Comparison of ENCODE assay signal across 8 cellular contexts in genomic region chr7:361680-362415, GRCh38.
A peak's percentile ranks its signal among the peaks of the same experiment; 100 is the strongest.
DNase-seq lines count a peak whose midpoint lies in the region; ATAC-seq and TF ChIP-seq lines count a peak whose summit lies in the region.

No MANE protein-coding gene starts in this region.

- intact Hi-C loops in activated naive CD4-positive, alpha-beta T cell treated with anti-CD3 and anti-CD28 coated beads for 36 hours (cut with micrococcal nuclease), result loop anchor here (2.0 to 5.0 kb wide), 5 partner anchors 215 to 515 kb away; partner anchors contain the start of genes GET4 and SUN1

- TF ChIP-seq EP300 in suprapubic skin (IDR thresholded peaks at IDR 0.05), result no peak

- TF ChIP-seq CTCF in suprapubic skin (IDR thresholded peaks at IDR 0.05), result no peak

- H3K27me3 ChIP-seq in suprapubic skin, result peaks cover 27% of the 10 kb centered on the region

- no peak for TF ChIP-seq POLR2A in suprapubic skin (IDR thresholded peaks at IDR 0.05)

- peaks cover 2% of the 10 kb centered on the region for H3K36me3 Mint-ChIP-seq in activated naive CD4-positive, alpha-beta T cell treated with anti-CD3 and anti-CD28 coated beads for 36 hours (ENCODE audit: low read depth)
- H3K36me3 Mint-ChIP-seq in activated naive CD8-positive, alpha-beta T cell, result peaks cover 3% of the 10 kb centered on the region

- no peaks in the 10 kb centered on the region for H3K36me3 ChIP-seq in suprapubic skin

- H3K9me3 ChIP-seq in suprapubic skin, result no peaks in the 10 kb centered on the region

- H3K27ac Mint-ChIP-seq in activated naive CD4-positive, alpha-beta T cell treated with anti-CD3 and anti-CD28 coated beads for 36 hours, result peak overlapping the region; percentile 79
- H3K27ac Mint-ChIP-seq in activated naive CD8-positive, alpha-beta T cell, result peak overlapping the region; percentile 95

- WGBS in suprapubic skin, result 78% methylated on average over 18 of the region's 18 CpGs

- DNase-seq in activated naive CD4-positive, alpha-beta T cell treated with anti-CD3 and anti-CD28 coated beads for 36 hours, result no peak
- no peak for DNase-seq in activated naive CD4-positive, alpha-beta T cell treated with Interleukin-2 at 50 U/mL for 16 hours
- DNase-seq in left kidney (ENCODE audit: low read depth, low spot score), result peak; percentile 86
- no peak for DNase-seq in suprapubic skin (ENCODE audit: low spot score in 2 of 2)
- no peak for DNase-seq in Ammon's horn (ENCODE audit: low spot score)
- no peak for DNase-seq in NOMO-1 treated with dmso at 0.1 percent for 144 hours (lab: John Stamatoyannopoulos, UW; ENCODE audit: unreplicated experiment)

- peaks cover 11% of the 10 kb centered on the region for H3K9me3 Mint-ChIP-seq in activated naive CD4-positive, alpha-beta T cell treated with anti-CD3 and anti-CD28 coated beads for 36 hours
- no peaks in the 10 kb centered on the region for H3K9me3 Mint-ChIP-seq in activated naive CD8-positive, alpha-beta T cell (ENCODE audit: low read depth)

- no peak overlapping the region for H3K27ac ChIP-seq in suprapubic skin

- ATAC-seq in HG03025 (IDR thresholded peaks at IDR 0.05; ENCODE audit: low FRiP score, unreplicated experiment), result no peak

- peaks cover 51% of the 10 kb centered on the region for H3K4me1 ChIP-seq in suprapubic skin

- peak overlapping the region; percentile 15 for H3K4me3 ChIP-seq in suprapubic skin

- CTCF ChIA-PET in activated naive CD4-positive, alpha-beta T cell treated with anti-CD3 and anti-CD28 coated beads for 36 hours (lab: Charles Lee), result interaction anchor here (1.2 kb wide), 2 partner anchors 29 to 275 kb away, joined by 3 read pairs; no protein-coding TSS in a partner anchor

- peak overlapping the region; percentile 67 for H3K4me3 Mint-ChIP-seq in activated naive CD4-positive, alpha-beta T cell treated with anti-CD3 and anti-CD28 coated beads for 36 hours
- H3K4me3 Mint-ChIP-seq in activated naive CD8-positive, alpha-beta T cell, result peak overlapping the region; percentile 84

- H3K27me3 Mint-ChIP-seq in activated naive CD4-positive, alpha-beta T cell treated with anti-CD3 and anti-CD28 coated beads for 36 hours (ENCODE audit: low read depth), result no peaks in the 10 kb centered on the region
- no peaks in the 10 kb centered on the region for H3K27me3 Mint-ChIP-seq in activated naive CD8-positive, alpha-beta T cell

- H3K4me1 Mint-ChIP-seq in activated naive CD4-positive, alpha-beta T cell treated with anti-CD3 and anti-CD28 coated beads for 36 hours (ENCODE audit: low read depth), result peaks cover 62% of the 10 kb centered on the region
- H3K4me1 Mint-ChIP-seq in activated naive CD8-positive, alpha-beta T cell (ENCODE audit: low read depth), result peaks cover 60% of the 10 kb centered on the region
